In genomic region chr10:27547047-27547446, GRCh38 we compare ENCODE assay signal across 17 cellular contexts. TPM values are rescaled to one million over a fixed set of nuclear protein-coding genes. Genes with fewer than 3 reads are reported as not detected.
DNase-seq lines count a peak whose midpoint lies in the region; ATAC-seq and TF ChIP-seq lines count a peak whose summit lies in the region.
"Had no signal": no experiment of that assay in that cellular context is flagged by ENCODE, and none has a peak within 500 bp of the region (broad histone marks: within the 10 kb centered on the region; RNA-seq: fewer than 3 reads in every experiment).

No MANE protein-coding gene starts in this region.

- no peak overlapping the region for H3K4me3 ChIP-seq in fibroblast of villous mesenchyme (ENCODE audit: low read depth, low read length)
- H3K4me3 ChIP-seq: BLaER1 had no signal

- ATAC-seq in activated T-cell treated with anti-CD3 and anti-CD28 coated beads, Interleukin-2, amount 50 U/mL, for 72 hours (replicated peaks in 1 of 2), result no peak

- TF ChIP-seq CTCF in 22Rv1 (IDR thresholded peaks at IDR 0.05) (no peak), VCaP (conservative IDR thresholded peaks at IDR 0.05) (no peak), fibroblast of villous mesenchyme (IDR thresholded peaks at IDR 0.05; ENCODE audit: insufficient read depth, low read depth, low read length) (no peak)

- H3K36me3 Mint-ChIP-seq in activated T-cell treated with anti-CD3 and anti-CD28 coated beads, Interleukin-2, amount 50 U/mL, for 72 hours (ENCODE audit: insufficient read depth in 2 of 2), result peaks cover 0 to 7% of the 10 kb centered on the region in 2 donors

- peaks cover 0 to 1% of the 10 kb centered on the region in 2 donors for H3K9me3 Mint-ChIP-seq in activated T-cell treated with anti-CD3 and anti-CD28 coated beads, Interleukin-2, amount 50 U/mL, for 72 hours
- H3K9me3 Mint-ChIP-seq: CD8-positive, alpha-beta memory T cell; H9 had no signal

- DNase-seq in activated T-cell treated with anti-CD3 and anti-CD28 coated beads, Interleukin-2, amount 50 U/mL, for 72 hours, result no peak
- DNase-seq in activated T-cell treated with anti-CD3 and anti-CD28 coated beads for 4 hours, result no peak
- peak; percentile 22 for DNase-seq in fibroblast of villous mesenchyme (ENCODE audit: low read depth)
- no peak for DNase-seq in NCI-H510A (lab: John Stamatoyannopoulos, UW)
- DNase-seq in anterior cingulate cortex (lab: John Stamatoyannopoulos, UW), result no peak
- no peak for DNase-seq in SKM-1 (lab: John Stamatoyannopoulos, UW; ENCODE audit: unreplicated experiment)
- DNase-seq: 8988T; CD4-positive, CD25-positive, alpha-beta regulatory T cell; CD8-positive, alpha-beta memory T cell; COR-L47; DMS153; DMS79; GDM1; H9 had no signal

- peak overlapping the region; percentile 74 for H3K27ac ChIP-seq in 22Rv1
- peak overlapping the region; percentile 77 for H3K27ac ChIP-seq in VCaP
- H3K27ac ChIP-seq: BLaER1 had no signal

- H3K4me1 Mint-ChIP-seq in activated T-cell treated with anti-CD3 and anti-CD28 coated beads, Interleukin-2, amount 50 U/mL, for 72 hours (ENCODE audit: low read depth), result peaks cover 8% of the 10 kb centered on the region

- no peak overlapping the region for H3K4me3 Mint-ChIP-seq in activated T-cell treated with anti-CD3 and anti-CD28 coated beads, Interleukin-2, amount 50 U/mL, for 72 hours
- H3K4me3 Mint-ChIP-seq: CD4-positive, CD25-positive, alpha-beta regulatory T cell; CD8-positive, alpha-beta memory T cell; H9 had no signal

- H3K27ac Mint-ChIP-seq in activated T-cell treated with anti-CD3 and anti-CD28 coated beads, Interleukin-2, amount 50 U/mL, for 72 hours, result peak overlapping the region; percentile 55

- H3K27me3 Mint-ChIP-seq in activated T-cell treated with anti-CD3 and anti-CD28 coated beads, Interleukin-2, amount 50 U/mL, for 72 hours (ENCODE audit: low read depth), result no peaks in the 10 kb centered on the region
- H3K27me3 Mint-ChIP-seq: CD4-positive, CD25-positive, alpha-beta regulatory T cell; CD8-positive, alpha-beta memory T cell had no signal

RNA-seq across cellular contexts. Expression of gene RAB18, which starts 42.9 kb away (rescaled TPM):
- total RNA-seq in activated T-cell treated with anti-CD3 and anti-CD28 coated beads, Interleukin-2, amount 50 U/mL, for 72 hours, result 10 to 100 TPM; 51.7 to 68.5 TPM
- total RNA-seq in fibroblast of villous mesenchyme, result 44.1 and 61.7 TPM in 2 replicates
